ENCODE assay signal across 33 cellular contexts in the genomic region with DNA sequence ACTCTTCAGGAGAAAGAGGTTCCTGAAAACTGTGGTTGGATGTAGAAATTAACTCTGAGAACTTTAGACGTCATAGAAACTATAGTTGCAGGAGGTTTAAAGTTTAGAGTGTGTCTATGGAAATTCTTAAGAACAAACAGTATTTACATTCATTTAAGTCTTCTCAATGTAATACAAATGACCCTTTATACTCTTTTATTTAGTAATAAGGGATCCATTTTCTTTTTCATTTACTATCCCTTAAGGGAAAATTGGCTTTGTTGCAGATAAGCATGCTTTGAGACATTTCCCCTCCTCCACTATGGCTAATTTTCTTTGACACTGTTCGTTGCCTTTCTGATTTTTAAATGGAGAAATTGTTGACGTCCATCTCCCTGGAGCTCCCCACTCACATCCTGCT.
"Had no signal": no experiment of that assay in that cellular context is flagged by ENCODE, and none has a peak within 500 bp of the region (broad histone marks: within the 10 kb centered on the region; RNA-seq: fewer than 3 reads in every experiment).

No MANE protein-coding gene starts in this region.

- H3K27me3 ChIP-seq: ascending aorta, cardiac muscle cell, MG63, Peyer's patch had no signal

- H3K36me3 ChIP-seq: ascending aorta, cardiac muscle cell, MG63, Peyer's patch had no signal

- ATAC-seq: activated CD8-positive, alpha-beta T cell treated with anti-CD3 and anti-CD28 coated beads for 36 hours; activated T-cell treated with anti-CD3 and anti-CD28 coated beads, Interleukin-2, amount 50 U/mL, for 72 hours; activated T-helper 17 cell treated with anti-CD3 and anti-CD28 coated beads, Interleukin-2, amount 50 U/mL, for 72 hours; PC-3 had no signal

- H3K27ac ChIP-seq: ascending aorta, cardiac muscle cell, Peyer's patch had no signal

- DNase-seq: activated CD4-positive, alpha-beta T cell treated with anti-CD3 and anti-CD28 coated beads, Interleukin-2, amount 10 ng/mL, durations not matched to agents 24 days and 14 days; activated CD4-positive, alpha-beta T cell treated with anti-CD3 and anti-CD28 coated beads, Interleukin-2, amount 50 U/mL, for 4 hours; activated CD8-positive, alpha-beta T cell treated with anti-CD3 and anti-CD28 coated beads for 36 hours; activated gamma-delta T cell; activated naive CD4-positive, alpha-beta T cell treated with Interleukin-2 at 50 U/mL for 16 hours; activated naive CD8-positive, alpha-beta T cell treated with anti-CD3 and anti-CD28 coated beads, Interleukin-2, amount 10 ng/mL, durations not matched to agents 7 days and 5 days; activated T-cell treated with anti-CD3 and anti-CD28 coated beads, Interleukin-2, amount 50 U/mL, for 1 hour; activated T-cell treated with anti-CD3 and anti-CD28 coated beads, Interleukin-2, amount 50 U/mL, for 72 hours; amygdala; Kasumi-1; KBM-7; MG63; NCI-H1048; NCI-H1436 treated with DMSO at 0.1 percent for 48 hours; NCI-H1694 treated with DMSO at 0.1 percent for 48 hours; NCI-H2029 treated with DMSO at 0.1 percent for 48 hours; NCI-H2107; NCI-H2171; NCI-H510A; NCI-H526; NCI-H748 treated with DMSO at 0.1 percent for 48 hours; NK-92 treated with Interleukin-12 subunit alpha and Interleukin-12 subunit beta, amount 100 ng/mL, for 24 hours; PC-3; Peyer's patch; RPMI8226; SIG-M5; SW 1271; T1000 had no signal

- H3K9me3 Mint-ChIP-seq: activated CD4-positive, alpha-beta T cell treated with anti-CD3 and anti-CD28 coated beads, Interleukin-2, amount 10 ng/mL, durations not matched to agents 24 days and 14 days; activated CD8-positive, alpha-beta T cell treated with anti-CD3 and anti-CD28 coated beads for 36 hours; activated naive CD4-positive, alpha-beta T cell treated with anti-CD3 and anti-CD28 coated beads, Interleukin-2, amount 50 U/mL, for 24 hours; activated naive CD8-positive, alpha-beta T cell treated with anti-CD3 and anti-CD28 coated beads, Interleukin-2, amount 10 ng/mL, durations not matched to agents 7 days and 5 days; activated T-cell treated with anti-CD3 and anti-CD28 coated beads, Interleukin-2, amount 50 U/mL, for 72 hours; activated T-helper 17 cell treated with anti-CD3 and anti-CD28 coated beads, Interleukin-2, amount 50 U/mL, for 72 hours; central memory CD8-positive, alpha-beta T cell had no signal

- H3K27ac Mint-ChIP-seq: activated CD4-positive, alpha-beta T cell treated with anti-CD3 and anti-CD28 coated beads, Interleukin-2, amount 10 ng/mL, durations not matched to agents 24 days and 14 days; activated CD8-positive, alpha-beta T cell treated with anti-CD3 and anti-CD28 coated beads for 36 hours; activated naive CD4-positive, alpha-beta T cell treated with anti-CD3 and anti-CD28 coated beads, Interleukin-2, amount 50 U/mL, for 24 hours; activated naive CD8-positive, alpha-beta T cell treated with anti-CD3 and anti-CD28 coated beads, Interleukin-2, amount 10 ng/mL, durations not matched to agents 7 days and 5 days; activated T-cell treated with anti-CD3 and anti-CD28 coated beads, Interleukin-2, amount 50 U/mL, for 72 hours; activated T-helper 17 cell treated with anti-CD3 and anti-CD28 coated beads, Interleukin-2, amount 50 U/mL, for 72 hours had no signal

- H3K27me3 Mint-ChIP-seq: activated CD4-positive, alpha-beta T cell treated with anti-CD3 and anti-CD28 coated beads, Interleukin-2, amount 10 ng/mL, durations not matched to agents 24 days and 14 days; activated CD8-positive, alpha-beta T cell treated with anti-CD3 and anti-CD28 coated beads for 36 hours; activated naive CD4-positive, alpha-beta T cell treated with anti-CD3 and anti-CD28 coated beads, Interleukin-2, amount 50 U/mL, for 24 hours; activated naive CD8-positive, alpha-beta T cell treated with anti-CD3 and anti-CD28 coated beads, Interleukin-2, amount 10 ng/mL, durations not matched to agents 7 days and 5 days; activated T-helper 17 cell treated with anti-CD3 and anti-CD28 coated beads, Interleukin-2, amount 50 U/mL, for 72 hours; central memory CD8-positive, alpha-beta T cell had no signal

- H3K4me1 Mint-ChIP-seq: activated CD4-positive, alpha-beta T cell treated with anti-CD3 and anti-CD28 coated beads, Interleukin-2, amount 10 ng/mL, durations not matched to agents 24 days and 14 days; activated naive CD4-positive, alpha-beta T cell treated with anti-CD3 and anti-CD28 coated beads, Interleukin-2, amount 50 U/mL, for 24 hours; activated naive CD8-positive, alpha-beta T cell treated with anti-CD3 and anti-CD28 coated beads, Interleukin-2, amount 10 ng/mL, durations not matched to agents 7 days and 5 days; activated T-helper 17 cell treated with anti-CD3 and anti-CD28 coated beads, Interleukin-2, amount 50 U/mL, for 72 hours; central memory CD8-positive, alpha-beta T cell had no signal

- H3K9me3 ChIP-seq: ascending aorta, MG63, Peyer's patch had no signal

- H3K4me1 ChIP-seq: ascending aorta, Peyer's patch had no signal

- H3K4me3 ChIP-seq: ascending aorta, cardiac muscle cell, MG63, Peyer's patch had no signal

- H3K4me3 Mint-ChIP-seq: activated CD4-positive, alpha-beta T cell treated with anti-CD3 and anti-CD28 coated beads, Interleukin-2, amount 10 ng/mL, durations not matched to agents 24 days and 14 days; activated CD8-positive, alpha-beta T cell treated with anti-CD3 and anti-CD28 coated beads for 36 hours; activated naive CD4-positive, alpha-beta T cell treated with anti-CD3 and anti-CD28 coated beads, Interleukin-2, amount 50 U/mL, for 24 hours; activated naive CD8-positive, alpha-beta T cell treated with anti-CD3 and anti-CD28 coated beads, Interleukin-2, amount 10 ng/mL, durations not matched to agents 7 days and 5 days; activated T-cell treated with anti-CD3 and anti-CD28 coated beads, Interleukin-2, amount 50 U/mL, for 72 hours; activated T-helper 17 cell treated with anti-CD3 and anti-CD28 coated beads, Interleukin-2, amount 50 U/mL, for 72 hours; central memory CD8-positive, alpha-beta T cell had no signal
